ENCODE assay signal across 19 cellular contexts in genomic region chr11:38448284-38448683, GRCh38.
DNase-seq lines count a peak whose midpoint lies in the region; ATAC-seq, FAIRE-seq and TF ChIP-seq lines count a peak whose summit lies in the region.
"Had no signal": no experiment of that assay in that cellular context is flagged by ENCODE, and none has a peak within 500 bp of the region (broad histone marks: within the 10 kb centered on the region; RNA-seq: fewer than 3 reads in every experiment).

No MANE protein-coding gene starts in this region.

- no peak overlapping the region for H3K27ac ChIP-seq in right lobe of liver
- no peak overlapping the region for H3K27ac ChIP-seq in HepG2 (ENCODE audit: extremely low read length, insufficient read depth, low read length)

- 20% methylated on average over 1 of the region's 2 CpGs for WGBS in right lobe of liver (ENCODE audit: insufficient coverage, low coverage, low lambda C conversion rate, missing lambda C conversion rate)
- WGBS in HepG2 (ENCODE audit: low lambda C conversion rate), result 0% methylated on average over 1 of the region's 2 CpGs

- TF ChIP-seq CTCF in right lobe of liver (IDR thresholded peaks at IDR 0.05), result no peak
- TF ChIP-seq CTCF in HepG2 (CRISPR knock-in tag; IDR thresholded peaks at IDR 0.05), result no peak
- no peak for TF ChIP-seq CTCF in choroid plexus epithelial cell (conservative IDR thresholded peaks at IDR 0.05; ENCODE audit: low read depth, low read length)
- TF ChIP-seq CTCF in omental fat pad (IDR thresholded peaks at IDR 0.05), result no peak

- H3K4me3 ChIP-seq in right lobe of liver, result no peak overlapping the region
- no peak overlapping the region for H3K4me3 ChIP-seq in HepG2 (replicated peaks in 1 of 3; ENCODE audit: insufficient read depth in 1 of 3, low read depth in 2 of 3, low read length in 3 of 3)
- no peak overlapping the region for H3K4me3 ChIP-seq in choroid plexus epithelial cell (ENCODE audit: low read depth, low read length)

- FAIRE-seq in HepG2 (lab: Jason Lieb, UNC), result no peak

- POLR2A ChIA-PET in HepG2 (lab: Yijun Ruan, JAX), result no interaction called here

- H4K20me1 ChIP-seq in HepG2 (ENCODE audit: insufficient read depth, low read length), result no peaks in the 10 kb centered on the region

- TF ChIP-seq POLR2A in right lobe of liver (IDR thresholded peaks at IDR 0.05) (no peak), HepG2 (IDR thresholded peaks at IDR 0.05; ENCODE audit: insufficient read depth in 1 of 2, low read depth in 2 of 2, low read length in 2 of 2) (no peak)

- H3K4me1 ChIP-seq in right lobe of liver, result no peaks in the 10 kb centered on the region
- H3K4me1 ChIP-seq in HepG2 (ENCODE audit: insufficient read depth, low read length), result no peaks in the 10 kb centered on the region

- H2AFZ ChIP-seq in HepG2 (ENCODE audit: low read length), result no peak overlapping the region

- H3K9ac ChIP-seq in HepG2 (ENCODE audit: insufficient read depth, low read depth, low read length), result no peak overlapping the region

- intact Hi-C loops in right lobe of liver (cut with DNase I) (no loop called here), HepG2 (cut with micrococcal nuclease; ENCODE audit: unreplicated experiment) (no loop called here)

- no peaks in the 10 kb centered on the region for H3K79me2 ChIP-seq in HepG2 (ENCODE audit: insufficient read depth, low read length)

- TF ChIP-seq EP300 in HepG2 (IDR thresholded peaks at IDR 0.05; ENCODE audit: low read depth in 2 of 2, low read length in 2 of 2) (no peak), HepG2 (CRISPR knock-in tag; IDR thresholded peaks at IDR 0.05; ENCODE audit: borderline replicate concordance) (no peak)

- H3K4me2 ChIP-seq in HepG2 (ENCODE audit: low read depth, low read length), result no peak overlapping the region

- DNase-seq in right lobe of liver, result peak; percentile 38 to 53 (median 53)
- no peak for DNase-seq in HepG2 (ENCODE audit: low spot score)
- peak; percentile 97 for DNase-seq in NCI-H446 (lab: John Stamatoyannopoulos, UW)
- peak; percentile 5 for DNase-seq in choroid plexus epithelial cell (ENCODE audit: low read depth)
- DNase-seq in omental fat pad (ENCODE audit: low spot score), result no peak
- no peak for DNase-seq in AG08396 (ENCODE audit: low spot score)
- DNase-seq in Ammon's horn (ENCODE audit: low spot score), result no peak
- DNase-seq: activated CD4-positive, alpha-beta memory T cell treated with anti-CD3 and anti-CD28 coated beads, Interleukin-2, amount 10 ng/mL, durations not matched to agents 7 days and 5 days; activated naive CD4-positive, alpha-beta T cell treated with Interleukin-2 at 50 U/mL for 16 hours; activated T-cell treated with anti-CD3 and anti-CD28 coated beads, Interleukin-2, amount 50 U/mL, for 1 hour; CD4-positive, CD25-positive, alpha-beta regulatory T cell; DMS53; NCI-H146; NCI-H510A; nucleus accumbens; retina; T-helper 17 cell had no signal

- TF ChIP-seq RAD21 in HepG2 (CRISPR knock-in tag; IDR thresholded peaks at IDR 0.05), result no peak

- no peaks in the 10 kb centered on the region for H3K9me3 ChIP-seq in right lobe of liver
- H3K9me3 ChIP-seq in HepG2 (ENCODE audit: low read length), result peaks cover 17% of the 10 kb centered on the region; the same call in 1 of the 2 replicates

- CTCF ChIA-PET in HepG2 (lab: Yijun Ruan, JAX; ENCODE audit: low intra/inter-chr PET ratio, low total read pairs), result no interaction called here

- ATAC-seq in right lobe of liver (peak in 3 of 4 donors; percentile 33 to 71 (median 60)), HepG2 (no peak), omental fat pad (ENCODE audit: low FRiP score) (no peak), HG02798 (IDR thresholded peaks at IDR 0.05; ENCODE audit: poor library complexity, unreplicated experiment) (no peak)
- ATAC-seq: T-helper 17 cell, WTC11 had no signal

- in situ Hi-C loops in HepG2 (cut with HindIII; ENCODE audit: extremely low pct_ligation_motif_present, low pct_unique_long_range_greater_than_20kb), result no loop called here

- no peaks in the 10 kb centered on the region for H3K36me3 ChIP-seq in right lobe of liver
- H3K36me3 ChIP-seq in HepG2 (replicated peaks in 1 of 2; ENCODE audit: control insufficient read depth in 1 of 2, insufficient read depth in 2 of 2, low read length in 2 of 2), result no peaks in the 10 kb centered on the region

- H3K27me3 ChIP-seq in right lobe of liver (no peaks in the 10 kb centered on the region), HepG2 (ENCODE audit: control insufficient read depth in 1 of 2, insufficient read depth in 2 of 2, low read length in 2 of 2) (no peaks in the 10 kb centered on the region)

- BruUV-seq in HepG2 (replicated peaks; lab: Mats Ljungman, UMichigan), result no TSS peak

TF ChIP-seq in HepG2, 621 proteins besides CTCF, POLR2A, EP300 and RAD21:
- TF ChIP-seq JUN (CRISPR knock-in tag; IDR thresholded peaks at IDR 0.05), result no peak
- TF ChIP-seq MXD4 (CRISPR knock-in tag; IDR thresholded peaks at IDR 0.05), result no peak
- no peak for TF ChIP-seq ZNF790 (CRISPR knock-in tag; IDR thresholded peaks at IDR 0.05; ENCODE audit: borderline replicate concordance)
- no peak for TF ChIP-seq SRSF1 (optimal IDR thresholded peaks at IDR 0.05; ENCODE audit: low read depth, low read length)
- TF ChIP-seq MEF2D (CRISPR knock-in tag; IDR thresholded peaks at IDR 0.05), result no peak
- no peak for TF ChIP-seq ZNF232 (CRISPR knock-in tag; IDR thresholded peaks at IDR 0.05; ENCODE audit: borderline replicate concordance)
- no peak for TF ChIP-seq ZNF737 (CRISPR knock-in tag; IDR thresholded peaks at IDR 0.05; ENCODE audit: borderline replicate concordance)
- no peak for TF ChIP-seq MAFF (IDR thresholded peaks at IDR 0.05; ENCODE audit: low read depth, low read length)
- TF ChIP-seq, protein P1, sequence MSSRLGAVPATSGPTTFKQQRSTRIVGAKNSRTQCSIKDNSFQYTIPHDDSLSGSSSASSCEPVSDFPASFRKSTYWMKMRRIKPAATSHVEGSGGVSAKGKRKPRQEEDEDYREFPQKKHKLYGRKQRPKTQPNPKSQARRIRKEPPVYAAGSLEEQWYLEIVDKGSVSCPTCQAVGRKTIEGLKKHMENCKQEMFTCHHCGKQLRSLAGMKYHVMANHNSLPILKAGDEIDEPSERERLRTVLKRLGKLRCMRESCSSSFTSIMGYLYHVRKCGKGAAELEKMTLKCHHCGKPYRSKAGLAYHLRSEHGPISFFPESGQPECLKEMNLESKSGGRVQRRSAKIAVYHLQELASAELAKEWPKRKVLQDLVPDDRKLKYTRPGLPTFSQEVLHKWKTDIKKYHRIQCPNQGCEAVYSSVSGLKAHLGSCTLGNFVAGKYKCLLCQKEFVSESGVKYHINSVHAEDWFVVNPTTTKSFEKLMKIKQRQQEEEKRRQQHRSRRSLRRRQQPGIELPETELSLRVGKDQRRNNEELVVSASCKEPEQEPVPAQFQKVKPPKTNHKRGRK (CRISPR knock-in tag; IDR thresholded peaks at IDR 0.05), result no peak
- no peak for TF ChIP-seq FOXP4 (CRISPR knock-in tag; IDR thresholded peaks at IDR 0.05)
- TF ChIP-seq PAF1 (CRISPR knock-in tag; IDR thresholded peaks at IDR 0.05), result no peak

Comparison
In these comparisons a context has a peak if more than half of its experiments do, and no peak if none do; other contexts are left out.
1. ATAC-seq: peak in right lobe of liver (3 of 4); none in HepG2 (single experiment), omental fat pad (single experiment) and HG02798 (single experiment).
2. DNase-seq: peak in right lobe of liver (3 of 3), NCI-H446 (2 of 2) and choroid plexus epithelial cell (single experiment); none in HepG2 (single experiment), omental fat pad (single experiment), AG08396 (single experiment) and Ammon's horn (single experiment).